ENCODE assay signal across 8 cellular contexts in genomic region chr1:36446261-36446660, GRCh38. TPM values are rescaled to one million over a fixed set of nuclear protein-coding genes. Genes with fewer than 3 reads are reported as not detected.
DNase-seq lines count a peak whose midpoint lies in the region; ATAC-seq, FAIRE-seq and TF ChIP-seq lines count a peak whose summit lies in the region.

No MANE protein-coding gene starts in this region.

- H3K36me3 ChIP-seq in bronchial epithelial cell (ENCODE audit: control insufficient read depth, insufficient read depth, low read length) (no peaks in the 10 kb centered on the region), GM23248 (ENCODE audit: low read depth) (no peaks in the 10 kb centered on the region)

- H3K27ac ChIP-seq in GM23248 = no peak overlapping the region

- WGBS in GM23248 (ENCODE audit: low coverage in 1 of 2, low lambda C conversion rate in 2 of 2, missing lambda C conversion rate in 2 of 2), 2 experiments = 66 to 69% methylated on average over 8 of the region's 8 CpGs

- no peak overlapping the region for H3K4me3 Mint-ChIP-seq in type B pancreatic cell

- H3K36me3 Mint-ChIP-seq in type B pancreatic cell = no peaks in the 10 kb centered on the region

- H3F3A ChIP-seq in GM23248 (ENCODE audit: insufficient read depth) = peaks cover 7% of the 10 kb centered on the region; the same call in 1 of the 2 replicates

- H3K9me3 ChIP-seq in GM23248 (ENCODE audit: low read depth) = no peaks in the 10 kb centered on the region

- peaks cover 24% of the 10 kb centered on the region for H3K4me1 Mint-ChIP-seq in type B pancreatic cell (ENCODE audit: unreplicated experiment)

- no peaks in the 10 kb centered on the region for H3K9me2 ChIP-seq in GM23248 (ENCODE audit: insufficient read depth)

- H3K9ac ChIP-seq in GM23248 = no peak overlapping the region

- no peak overlapping the region for H3K27ac Mint-ChIP-seq in type B pancreatic cell

- no peak for ATAC-seq in HG02798 (IDR thresholded peaks at IDR 0.05; ENCODE audit: poor library complexity, unreplicated experiment)

- no peak for FAIRE-seq in bronchial epithelial cell (lab: Jason Lieb, UNC)

- H3K9me3 Mint-ChIP-seq in type B pancreatic cell = no peaks in the 10 kb centered on the region

- H2AFZ ChIP-seq in GM23248 = no peak overlapping the region

- in situ Hi-C loops in GM23248 (cut with MboI) = no loop called here

- no peaks in the 10 kb centered on the region for H3K27me3 Mint-ChIP-seq in type B pancreatic cell

- H4K20me1 ChIP-seq in GM23248 (ENCODE audit: insufficient read depth) = no peaks in the 10 kb centered on the region

- DNase-seq in stimulated activated CD4-positive, alpha-beta T cell treated with anti-CD3 and anti-CD28 coated beads, Interleukin-15, amount 100 ng/mL, for 24 hours = peak; percentile 36
- no peak for DNase-seq in stimulated activated CD4-positive, alpha-beta T cell treated with anti-CD3 and anti-CD28 coated beads, Interleukin-4, amount 100 ng/mL, for 1 hour
- DNase-seq in NCI-H526 (lab: John Stamatoyannopoulos, UW) (peak; percentile 37 to 84), bronchial epithelial cell (ENCODE audit: low read depth) (no peak), type B pancreatic cell (ENCODE audit: extremely low spot score, unreplicated experiment) (no peak), GM23248 (no peak)
- DNase-seq in activated CD8-positive, alpha-beta memory T cell treated with anti-CD3 and anti-CD28 coated beads for 24 hours = no peak

- no peak overlapping the region for H3K4me3 ChIP-seq in bronchial epithelial cell (ENCODE audit: low read depth, low read length)
- no peak overlapping the region for H3K4me3 ChIP-seq in GM23248

- H3K4me2 ChIP-seq in GM23248 (ENCODE audit: unreplicated experiment) = no peak overlapping the region

- H3K27me3 ChIP-seq in bronchial epithelial cell (ENCODE audit: control insufficient read depth, insufficient read depth, low read length) (no peaks in the 10 kb centered on the region), GM23248 (replicated peaks; ENCODE audit: insufficient read depth) (no peaks in the 10 kb centered on the region)

- H3K4me1 ChIP-seq in GM23248 (ENCODE audit: insufficient read depth) = no peaks in the 10 kb centered on the region

- TF ChIP-seq CTCF in bronchial epithelial cell (IDR thresholded peaks at IDR 0.05; ENCODE audit: insufficient read depth, low read length, severe bottlenecking) (peak; percentile 19), type B pancreatic cell (conservative IDR thresholded peaks at IDR 0.05) (peak; percentile 62)

- H3K79me2 ChIP-seq in GM23248 (ENCODE audit: insufficient read depth) = no peaks in the 10 kb centered on the region

RNA-seq across cellular contexts. Expression of gene OSCP1, which starts 4.0 kb away (rescaled TPM):
- 3.7 and 8.8 TPM in 2 replicates for total RNA-seq in bronchial epithelial cell
- total RNA-seq in type B pancreatic cell (ENCODE audit: low replicate concordance) = 12.4 and 15.3 TPM in 2 replicates
- total RNA-seq in GM23248 (2014; rRNA removed; shearing (Covaris generic)) = 6.6 and 6.9 TPM in 2 replicates
- 9.9 and 10.2 TPM in 2 replicates for polyA plus RNA-seq in GM23248 (2016; fragmentation: Nextera tagmentation; extraction: Ambion mirVana)

RNA-seq across cellular contexts. Expression of gene MRPS15, which starts 17.9 kb away (rescaled TPM):
- total RNA-seq in bronchial epithelial cell = 64.5 and 81.0 TPM in 2 replicates
- 69.4 and 69.5 TPM in 2 replicates for total RNA-seq in type B pancreatic cell (ENCODE audit: low replicate concordance)
- 37.9 and 53.7 TPM in 2 replicates for total RNA-seq in GM23248 (2014; rRNA removed; shearing (Covaris generic))
- 103 and 107 TPM in 2 replicates for polyA plus RNA-seq in GM23248 (2016; fragmentation: Nextera tagmentation; extraction: Ambion mirVana)

RNA-seq across cellular contexts. Expression of gene CSF3R, which starts 36.5 kb away (rescaled TPM):
- total RNA-seq in bronchial epithelial cell (0.79 TPM in 1 of 2 replicates, not detected in the other), type B pancreatic cell (ENCODE audit: low replicate concordance) (2.1 and 10.6 TPM in 2 replicates)
- not detected in 2 replicates for total RNA-seq in GM23248 (2014; rRNA removed; shearing (Covaris generic))
- polyA plus RNA-seq in GM23248 (2016; fragmentation: Nextera tagmentation; extraction: Ambion mirVana) = not detected in 2 replicates

RNA-seq across cellular contexts. Expression of gene LSM10, which starts 48.6 kb away (rescaled TPM):
- total RNA-seq in bronchial epithelial cell (7.6 and 11.5 TPM in 2 replicates), type B pancreatic cell (ENCODE audit: low replicate concordance) (32.3 and 36.4 TPM in 2 replicates)
- 4.6 and 10.4 TPM in 2 replicates for total RNA-seq in GM23248 (2014; rRNA removed; shearing (Covaris generic))
- 72.5 and 80.2 TPM in 2 replicates for polyA plus RNA-seq in GM23248 (2016; fragmentation: Nextera tagmentation; extraction: Ambion mirVana)

Comparison
In these comparisons a context has a peak if more than half of its experiments do, and no peak if none do; other contexts are left out.
1. DNase-seq: peak in stimulated activated CD4-positive, alpha-beta T cell treated with anti-CD3 and anti-CD28 coated beads, Interleukin-15, amount 100 ng/mL, for 24 hours (single experiment) and NCI-H526 (2 of 2); none in stimulated activated CD4-positive, alpha-beta T cell treated with anti-CD3 and anti-CD28 coated beads, Interleukin-4, amount 100 ng/mL, for 1 hour (single experiment), bronchial epithelial cell (single experiment), type B pancreatic cell (single experiment), activated CD8-positive, alpha-beta memory T cell treated with anti-CD3 and anti-CD28 coated beads for 24 hours (single experiment) and GM23248 (single experiment).